Comparison of ENCODE assay signal across 1 cellular context in the genomic region with DNA sequence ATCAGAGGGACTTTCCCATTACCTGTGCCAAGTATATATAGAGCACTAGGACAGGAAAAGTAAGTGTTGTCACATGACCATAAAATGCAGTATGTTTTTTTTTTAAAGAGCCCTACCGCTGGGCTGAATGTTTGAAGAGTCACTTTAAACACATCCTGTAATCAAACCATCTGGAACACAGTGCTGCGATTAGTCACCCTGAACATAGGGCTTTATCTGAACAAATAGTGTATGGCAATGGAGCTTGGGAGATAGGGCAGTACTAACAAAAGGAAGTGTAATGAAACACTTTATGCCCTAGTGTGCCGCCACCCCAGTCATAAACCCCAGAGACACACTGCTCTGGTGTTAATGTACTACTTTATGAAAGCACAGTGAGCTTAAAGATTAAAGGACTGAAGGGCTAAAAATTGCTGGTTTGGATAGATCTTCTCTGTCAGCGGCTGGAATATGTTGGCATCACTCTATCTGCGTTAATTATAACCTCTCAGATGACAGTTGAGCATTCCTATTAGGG.
A peak's percentile ranks its signal among the peaks of the same experiment; 100 is the strongest.
TF ChIP-seq lines count a peak whose summit lies in the region.

No MANE protein-coding gene starts in this region.

TF ChIP-seq in HepG2, 621 proteins besides CTCF, POLR2A, EP300 and RAD21 (continued from another document and continues in another):
- TF ChIP-seq, protein P1, sequence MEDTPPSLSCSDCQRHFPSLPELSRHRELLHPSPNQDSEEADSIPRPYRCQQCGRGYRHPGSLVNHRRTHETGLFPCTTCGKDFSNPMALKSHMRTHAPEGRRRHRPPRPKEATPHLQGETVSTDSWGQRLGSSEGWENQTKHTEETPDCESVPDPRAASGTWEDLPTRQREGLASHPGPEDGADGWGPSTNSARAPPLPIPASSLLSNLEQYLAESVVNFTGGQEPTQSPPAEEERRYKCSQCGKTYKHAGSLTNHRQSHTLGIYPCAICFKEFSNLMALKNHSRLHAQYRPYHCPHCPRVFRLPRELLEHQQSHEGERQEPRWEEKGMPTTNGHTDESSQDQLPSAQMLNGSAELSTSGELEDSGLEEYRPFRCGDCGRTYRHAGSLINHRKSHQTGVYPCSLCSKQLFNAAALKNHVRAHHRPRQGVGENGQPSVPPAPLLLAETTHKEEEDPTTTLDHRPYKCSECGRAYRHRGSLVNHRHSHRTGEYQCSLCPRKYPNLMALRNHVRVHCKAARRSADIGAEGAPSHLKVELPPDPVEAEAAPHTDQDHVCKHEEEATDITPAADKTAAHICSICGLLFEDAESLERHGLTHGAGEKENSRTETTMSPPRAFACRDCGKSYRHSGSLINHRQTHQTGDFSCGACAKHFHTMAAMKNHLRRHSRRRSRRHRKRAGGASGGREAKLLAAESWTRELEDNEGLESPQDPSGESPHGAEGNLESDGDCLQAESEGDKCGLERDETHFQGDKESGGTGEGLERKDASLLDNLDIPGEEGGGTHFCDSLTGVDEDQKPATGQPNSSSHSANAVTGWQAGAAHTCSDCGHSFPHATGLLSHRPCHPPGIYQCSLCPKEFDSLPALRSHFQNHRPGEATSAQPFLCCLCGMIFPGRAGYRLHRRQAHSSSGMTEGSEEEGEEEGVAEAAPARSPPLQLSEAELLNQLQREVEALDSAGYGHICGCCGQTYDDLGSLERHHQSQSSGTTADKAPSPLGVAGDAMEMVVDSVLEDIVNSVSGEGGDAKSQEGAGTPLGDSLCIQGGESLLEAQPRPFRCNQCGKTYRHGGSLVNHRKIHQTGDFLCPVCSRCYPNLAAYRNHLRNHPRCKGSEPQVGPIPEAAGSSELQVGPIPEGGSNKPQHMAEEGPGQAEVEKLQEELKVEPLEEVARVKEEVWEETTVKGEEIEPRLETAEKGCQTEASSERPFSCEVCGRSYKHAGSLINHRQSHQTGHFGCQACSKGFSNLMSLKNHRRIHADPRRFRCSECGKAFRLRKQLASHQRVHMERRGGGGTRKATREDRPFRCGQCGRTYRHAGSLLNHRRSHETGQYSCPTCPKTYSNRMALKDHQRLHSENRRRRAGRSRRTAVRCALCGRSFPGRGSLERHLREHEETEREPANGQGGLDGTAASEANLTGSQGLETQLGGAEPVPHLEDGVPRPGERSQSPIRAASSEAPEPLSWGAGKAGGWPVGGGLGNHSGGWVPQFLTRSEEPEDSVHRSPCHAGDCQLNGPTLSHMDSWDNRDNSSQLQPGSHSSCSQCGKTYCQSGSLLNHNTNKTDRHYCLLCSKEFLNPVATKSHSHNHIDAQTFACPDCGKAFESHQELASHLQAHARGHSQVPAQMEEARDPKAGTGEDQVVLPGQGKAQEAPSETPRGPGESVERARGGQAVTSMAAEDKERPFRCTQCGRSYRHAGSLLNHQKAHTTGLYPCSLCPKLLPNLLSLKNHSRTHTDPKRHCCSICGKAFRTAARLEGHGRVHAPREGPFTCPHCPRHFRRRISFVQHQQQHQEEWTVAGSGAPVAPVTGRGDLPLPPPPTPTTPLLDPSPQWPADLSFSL (CRISPR knock-in tag; IDR thresholded peaks at IDR 0.05) = no peak; the same call in 1 of the 2 replicates
- TF ChIP-seq ZNF484 (CRISPR knock-in tag; IDR thresholded peaks at IDR 0.05; ENCODE audit: borderline replicate concordance, low read depth) (no peak), ZNF30 (CRISPR knock-in tag; IDR thresholded peaks at IDR 0.05) (no peak), NFE2L2 (IDR thresholded peaks at IDR 0.05; ENCODE audit: low read length) (no peak), MED8 (CRISPR knock-in tag; IDR thresholded peaks at IDR 0.05; ENCODE audit: insufficient replicate concordance) (no peak), ZFP36 (IDR thresholded peaks at IDR 0.05; ENCODE audit: borderline replicate concordance, low read depth, low read length, partially characterized antibody) (no peak), CREB1 (IDR thresholded peaks at IDR 0.05) (no peak), CREB1 (CRISPR knock-in tag; IDR thresholded peaks at IDR 0.05) (no peak; the same call in none of the 2 replicates), CCAR2 (optimal IDR thresholded peaks at IDR 0.05; ENCODE audit: low read depth, low read length) (no peak), SIX4 (CRISPR knock-in tag; IDR thresholded peaks at IDR 0.05) (no peak; the same call in 1 of the 2 replicates), U2AF1 (optimal IDR thresholded peaks at IDR 0.05; ENCODE audit: low read depth, low read length) (no peak), ATF7-NPFF (CRISPR knock-in tag; IDR thresholded peaks at IDR 0.05; ENCODE audit: low read depth) (no peak), SALL2 (CRISPR knock-in tag; IDR thresholded peaks at IDR 0.05) (no peak), GATA4 (IDR thresholded peaks at IDR 0.05; ENCODE audit: borderline replicate concordance, low read depth) (peak; percentile 72; the same call in 1 of the 2 replicates), NFIC (IDR thresholded peaks at IDR 0.05; ENCODE audit: low read length) (peak; percentile 69), GLI4 (CRISPR knock-in tag; IDR thresholded peaks at IDR 0.05; ENCODE audit: borderline replicate concordance) (no peak), ZFP36L2 (CRISPR knock-in tag; IDR thresholded peaks at IDR 0.05) (no peak), ZSCAN9 (CRISPR knock-in tag; IDR thresholded peaks at IDR 0.05; ENCODE audit: borderline replicate concordance) (no peak), ZFP62 (CRISPR knock-in tag; IDR thresholded peaks at IDR 0.05) (no peak), DR1 (CRISPR knock-in tag; IDR thresholded peaks at IDR 0.05) (no peak), BHLHE40 (IDR thresholded peaks at IDR 0.05; ENCODE audit: low read length) (no peak), ZNF143 (CRISPR knock-in tag; IDR thresholded peaks at IDR 0.05) (no peak), SP5 (CRISPR knock-in tag; IDR thresholded peaks at IDR 0.05; ENCODE audit: borderline replicate concordance, low read depth) (peak; percentile 46; the same call in 1 of the 2 replicates), CHD2 (IDR thresholded peaks at IDR 0.05; ENCODE audit: low read depth, low read length) (no peak), RFX1 (IDR thresholded peaks at IDR 0.05) (no peak), EHMT2 (IDR thresholded peaks at IDR 0.05; ENCODE audit: borderline replicate concordance, low read depth, low read length) (no peak), ZNF180 (CRISPR knock-in tag; IDR thresholded peaks at IDR 0.05; ENCODE audit: borderline replicate concordance, low read depth) (no peak), SRSF1 (optimal IDR thresholded peaks at IDR 0.05; ENCODE audit: low read depth, low read length) (no peak), ZNF337 (CRISPR knock-in tag; IDR thresholded peaks at IDR 0.05; ENCODE audit: borderline replicate concordance, low read depth) (no peak), NFYB (CRISPR knock-in tag; IDR thresholded peaks at IDR 0.05) (no peak), MEIS2 (CRISPR knock-in tag; IDR thresholded peaks at IDR 0.05) (no peak), ZNF343 (CRISPR knock-in tag; IDR thresholded peaks at IDR 0.05) (no peak), EED (CRISPR knock-in tag; IDR thresholded peaks at IDR 0.05) (no peak)
- TF ChIP-seq, protein P2, sequence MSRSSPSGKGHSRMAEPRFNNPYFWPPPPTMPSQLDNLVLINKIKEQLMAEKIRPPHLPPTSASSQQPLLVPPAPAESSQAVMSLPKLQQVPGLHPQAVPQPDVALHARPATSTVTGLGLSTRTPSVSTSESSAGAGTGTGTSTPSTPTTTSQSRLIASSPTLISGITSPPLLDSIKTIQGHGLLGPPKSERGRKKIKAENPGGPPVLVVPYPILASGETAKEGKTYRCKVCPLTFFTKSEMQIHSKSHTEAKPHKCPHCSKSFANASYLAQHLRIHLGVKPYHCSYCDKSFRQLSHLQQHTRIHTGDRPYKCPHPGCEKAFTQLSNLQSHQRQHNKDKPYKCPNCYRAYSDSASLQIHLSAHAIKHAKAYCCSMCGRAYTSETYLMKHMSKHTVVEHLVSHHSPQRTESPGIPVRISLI (CRISPR knock-in tag; IDR thresholded peaks at IDR 0.05; ENCODE audit: borderline replicate concordance) = peak; percentile 98
- TF ChIP-seq, protein P3, sequence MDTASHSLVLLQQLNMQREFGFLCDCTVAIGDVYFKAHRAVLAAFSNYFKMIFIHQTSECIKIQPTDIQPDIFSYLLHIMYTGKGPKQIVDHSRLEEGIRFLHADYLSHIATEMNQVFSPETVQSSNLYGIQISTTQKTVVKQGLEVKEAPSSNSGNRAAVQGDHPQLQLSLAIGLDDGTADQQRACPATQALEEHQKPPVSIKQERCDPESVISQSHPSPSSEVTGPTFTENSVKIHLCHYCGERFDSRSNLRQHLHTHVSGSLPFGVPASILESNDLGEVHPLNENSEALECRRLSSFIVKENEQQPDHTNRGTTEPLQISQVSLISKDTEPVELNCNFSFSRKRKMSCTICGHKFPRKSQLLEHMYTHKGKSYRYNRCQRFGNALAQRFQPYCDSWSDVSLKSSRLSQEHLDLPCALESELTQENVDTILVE (CRISPR knock-in tag; IDR thresholded peaks at IDR 0.05) = no peak
- TF ChIP-seq, protein P4, sequence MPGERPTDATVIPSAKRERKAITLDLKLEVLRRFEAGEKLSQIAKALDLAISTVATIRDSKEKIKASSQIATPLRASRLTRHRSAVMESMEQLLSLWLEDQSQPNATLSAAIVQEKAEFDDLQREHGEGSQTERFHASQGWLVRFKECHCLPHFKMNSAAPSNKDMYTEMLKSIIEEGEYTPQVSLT (CRISPR knock-in tag; IDR thresholded peaks at IDR 0.05; ENCODE audit: borderline replicate concordance, low read depth) = no peak
- TF ChIP-seq, protein P5, sequence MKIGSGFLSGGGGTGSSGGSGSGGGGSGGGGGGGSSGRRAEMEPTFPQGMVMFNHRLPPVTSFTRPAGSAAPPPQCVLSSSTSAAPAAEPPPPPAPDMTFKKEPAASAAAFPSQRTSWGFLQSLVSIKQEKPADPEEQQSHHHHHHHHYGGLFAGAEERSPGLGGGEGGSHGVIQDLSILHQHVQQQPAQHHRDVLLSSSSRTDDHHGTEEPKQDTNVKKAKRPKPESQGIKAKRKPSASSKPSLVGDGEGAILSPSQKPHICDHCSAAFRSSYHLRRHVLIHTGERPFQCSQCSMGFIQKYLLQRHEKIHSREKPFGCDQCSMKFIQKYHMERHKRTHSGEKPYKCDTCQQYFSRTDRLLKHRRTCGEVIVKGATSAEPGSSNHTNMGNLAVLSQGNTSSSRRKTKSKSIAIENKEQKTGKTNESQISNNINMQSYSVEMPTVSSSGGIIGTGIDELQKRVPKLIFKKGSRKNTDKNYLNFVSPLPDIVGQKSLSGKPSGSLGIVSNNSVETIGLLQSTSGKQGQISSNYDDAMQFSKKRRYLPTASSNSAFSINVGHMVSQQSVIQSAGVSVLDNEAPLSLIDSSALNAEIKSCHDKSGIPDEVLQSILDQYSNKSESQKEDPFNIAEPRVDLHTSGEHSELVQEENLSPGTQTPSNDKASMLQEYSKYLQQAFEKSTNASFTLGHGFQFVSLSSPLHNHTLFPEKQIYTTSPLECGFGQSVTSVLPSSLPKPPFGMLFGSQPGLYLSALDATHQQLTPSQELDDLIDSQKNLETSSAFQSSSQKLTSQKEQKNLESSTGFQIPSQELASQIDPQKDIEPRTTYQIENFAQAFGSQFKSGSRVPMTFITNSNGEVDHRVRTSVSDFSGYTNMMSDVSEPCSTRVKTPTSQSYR (CRISPR knock-in tag; IDR thresholded peaks at IDR 0.05; ENCODE audit: borderline replicate concordance) = 0 out of 2 replicates have a peak, but pooled peaks have one; percentile 18
- TF ChIP-seq, protein P6, sequence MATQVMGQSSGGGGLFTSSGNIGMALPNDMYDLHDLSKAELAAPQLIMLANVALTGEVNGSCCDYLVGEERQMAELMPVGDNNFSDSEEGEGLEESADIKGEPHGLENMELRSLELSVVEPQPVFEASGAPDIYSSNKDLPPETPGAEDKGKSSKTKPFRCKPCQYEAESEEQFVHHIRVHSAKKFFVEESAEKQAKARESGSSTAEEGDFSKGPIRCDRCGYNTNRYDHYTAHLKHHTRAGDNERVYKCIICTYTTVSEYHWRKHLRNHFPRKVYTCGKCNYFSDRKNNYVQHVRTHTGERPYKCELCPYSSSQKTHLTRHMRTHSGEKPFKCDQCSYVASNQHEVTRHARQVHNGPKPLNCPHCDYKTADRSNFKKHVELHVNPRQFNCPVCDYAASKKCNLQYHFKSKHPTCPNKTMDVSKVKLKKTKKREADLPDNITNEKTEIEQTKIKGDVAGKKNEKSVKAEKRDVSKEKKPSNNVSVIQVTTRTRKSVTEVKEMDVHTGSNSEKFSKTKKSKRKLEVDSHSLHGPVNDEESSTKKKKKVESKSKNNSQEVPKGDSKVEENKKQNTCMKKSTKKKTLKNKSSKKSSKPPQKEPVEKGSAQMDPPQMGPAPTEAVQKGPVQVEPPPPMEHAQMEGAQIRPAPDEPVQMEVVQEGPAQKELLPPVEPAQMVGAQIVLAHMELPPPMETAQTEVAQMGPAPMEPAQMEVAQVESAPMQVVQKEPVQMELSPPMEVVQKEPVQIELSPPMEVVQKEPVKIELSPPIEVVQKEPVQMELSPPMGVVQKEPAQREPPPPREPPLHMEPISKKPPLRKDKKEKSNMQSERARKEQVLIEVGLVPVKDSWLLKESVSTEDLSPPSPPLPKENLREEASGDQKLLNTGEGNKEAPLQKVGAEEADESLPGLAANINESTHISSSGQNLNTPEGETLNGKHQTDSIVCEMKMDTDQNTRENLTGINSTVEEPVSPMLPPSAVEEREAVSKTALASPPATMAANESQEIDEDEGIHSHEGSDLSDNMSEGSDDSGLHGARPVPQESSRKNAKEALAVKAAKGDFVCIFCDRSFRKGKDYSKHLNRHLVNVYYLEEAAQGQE (IDR thresholded peaks at IDR 0.05; ENCODE audit: borderline replicate concordance in 1 of 2, low read depth in 1 of 2, low read length in 2 of 2) = peak in 1 of 2 experiments; percentile 29; a peak in 1 of 4 replicates
- TF ChIP-seq, protein P7, sequence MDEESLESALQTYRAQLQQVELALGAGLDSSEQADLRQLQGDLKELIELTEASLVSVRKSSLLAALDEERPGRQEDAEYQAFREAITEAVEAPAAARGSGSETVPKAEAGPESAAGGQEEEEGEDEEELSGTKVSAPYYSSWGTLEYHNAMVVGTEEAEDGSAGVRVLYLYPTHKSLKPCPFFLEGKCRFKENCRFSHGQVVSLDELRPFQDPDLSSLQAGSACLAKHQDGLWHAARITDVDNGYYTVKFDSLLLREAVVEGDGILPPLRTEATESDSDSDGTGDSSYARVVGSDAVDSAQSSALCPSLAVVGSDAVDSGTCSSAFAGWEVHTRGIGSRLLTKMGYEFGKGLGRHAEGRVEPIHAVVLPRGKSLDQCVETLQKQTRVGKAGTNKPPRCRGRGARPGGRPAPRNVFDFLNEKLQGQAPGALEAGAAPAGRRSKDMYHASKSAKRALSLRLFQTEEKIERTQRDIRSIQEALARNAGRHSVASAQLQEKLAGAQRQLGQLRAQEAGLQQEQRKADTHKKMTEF (CRISPR knock-in tag; IDR thresholded peaks at IDR 0.05) = peak; percentile 61
- TF ChIP-seq, protein P8, sequence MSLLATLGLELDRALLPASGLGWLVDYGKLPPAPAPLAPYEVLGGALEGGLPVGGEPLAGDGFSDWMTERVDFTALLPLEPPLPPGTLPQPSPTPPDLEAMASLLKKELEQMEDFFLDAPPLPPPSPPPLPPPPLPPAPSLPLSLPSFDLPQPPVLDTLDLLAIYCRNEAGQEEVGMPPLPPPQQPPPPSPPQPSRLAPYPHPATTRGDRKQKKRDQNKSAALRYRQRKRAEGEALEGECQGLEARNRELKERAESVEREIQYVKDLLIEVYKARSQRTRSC (CRISPR knock-in tag; IDR thresholded peaks at IDR 0.05; ENCODE audit: low read depth) = no peak
